20 cellular contexts compared by ENCODE assay signal in genomic region chr15:48029656-48030055, GRCh38.
DNase-seq lines count a peak whose midpoint lies in the region; ATAC-seq lines count a peak whose summit lies in the region.
"Had no signal": no experiment of that assay in that cellular context is flagged by ENCODE, and none has a peak within 500 bp of the region (broad histone marks: within the 10 kb centered on the region; RNA-seq: fewer than 3 reads in every experiment).

No MANE protein-coding gene starts in this region.

- H3K27ac ChIP-seq in substantia nigra (ENCODE audit: low read depth, low read length, poor library complexity, severe bottlenecking) = no peak overlapping the region
- H3K27ac ChIP-seq: A549, Peyer's patch had no signal

- ATAC-seq in HG02981 (IDR thresholded peaks at IDR 0.05; ENCODE audit: unreplicated experiment) (no peak), GM18498 (IDR thresholded peaks at IDR 0.05; ENCODE audit: unreplicated experiment) (no peak)
- ATAC-seq: A549, HCT116 had no signal

- DNase-seq in G401 (ENCODE audit: low spot score) = peak; percentile 33
- peak; percentile 11 for DNase-seq in cerebellar cortex (ENCODE audit: low spot score)
- peak; percentile 11 for DNase-seq in middle frontal gyrus (ENCODE audit: extremely low spot score, low spot score)
- peak in 26 of 49 donors; percentile 2 to 65 (median 30) for DNase-seq in substantia nigra (lab: John Stamatoyannopoulos, UW)
- DNase-seq in T-helper 9 cell = no peak
- DNase-seq in activated naive CD4-positive, alpha-beta T cell (lab: John Stamatoyannopoulos, UW) = no peak
- DNase-seq: BE2C; Caco-2; CD4-positive, alpha-beta T cell; DMS 273 treated with DMSO at 0.1 percent for 48 hours; DND-41; KG1; NCI-H1092 treated with DMSO at 0.1 percent for 48 hours; NCI-H1436 treated with DMSO at 0.1 percent for 48 hours; NCI-H1930; Peyer's patch had no signal

- in situ Hi-C loops in G401 (cut with HindIII; ENCODE audit: low sequenced_read_pairs) = no loop called here

Comparison
In these comparisons a context has a peak if more than half of its experiments do, and no peak if none do; other contexts are left out.
1. DNase-seq: peak in G401 (single experiment), cerebellar cortex (single experiment), middle frontal gyrus (single experiment) and substantia nigra (26 of 49); none in T-helper 9 cell (single experiment) and activated naive CD4-positive, alpha-beta T cell (0 of 4).